8 cellular contexts compared by ENCODE assay signal in genomic region chr17:57406131-57406980, GRCh38.
DNase-seq lines count a peak whose midpoint lies in the region; ATAC-seq and TF ChIP-seq lines count a peak whose summit lies in the region.

No MANE protein-coding gene starts in this region.

- H3K9me2 ChIP-seq in PC-3 (replicated peaks; ENCODE audit: low read length) = no peaks in the 10 kb centered on the region

- H3K4me1 ChIP-seq in PC-3 (ENCODE audit: insufficient read depth, low read length) (peaks cover 32% of the 10 kb centered on the region), parathyroid adenoma (peaks cover 39% of the 10 kb centered on the region), tibial artery (peaks cover 0 to 7% (median 0%) of the 10 kb centered on the region in 4 donors)

- H3K4me2 ChIP-seq in PC-3 (ENCODE audit: low read length) (peak overlapping the region; percentile 81), parathyroid adenoma (ENCODE audit: low read length) (no peak overlapping the region)

- peaks cover 13% of the 10 kb centered on the region for H3K79me2 ChIP-seq in PC-3 (ENCODE audit: low read length)
- peaks cover 56% of the 10 kb centered on the region for H3K79me2 ChIP-seq in parathyroid adenoma

- TF ChIP-seq CTCF in PC-3 (conservative IDR thresholded peaks at IDR 0.05; ENCODE audit: low read depth, low read length) = no peak
- no peak for TF ChIP-seq CTCF in fibroblast of the aortic adventitia (IDR thresholded peaks at IDR 0.05; ENCODE audit: insufficient read depth, low read length)
- TF ChIP-seq CTCF in parathyroid adenoma (IDR thresholded peaks at IDR 0.05) = no peak
- TF ChIP-seq CTCF in tibial artery (IDR thresholded peaks at IDR 0.05) = no peak

- peaks cover 5% of the 10 kb centered on the region for H3F3A ChIP-seq in PC-3 (ENCODE audit: low read length, unreplicated experiment)

- no peaks in the 10 kb centered on the region for H4K20me1 ChIP-seq in PC-3 (ENCODE audit: low read length)

- H3K9ac ChIP-seq in PC-3 (ENCODE audit: low read length) = peak overlapping the region; percentile 84
- H3K9ac ChIP-seq in parathyroid adenoma = no peak overlapping the region

- H3K4me3 ChIP-seq in PC-3 (ENCODE audit: low read length) (no peak overlapping the region), fibroblast of the aortic adventitia (ENCODE audit: low read depth, low read length) (no peak overlapping the region), parathyroid adenoma (ENCODE audit: low read depth, low read length) (no peak overlapping the region), tibial artery (no peak overlapping the region)

- BruUV-seq in PC-3 (replicated peaks; lab: Mats Ljungman, UMichigan) = no TSS peak

- intact Hi-C loops in PC-3 (cut with micrococcal nuclease) = no loop called here
- intact Hi-C loops in tibial artery (cut with DNase I; ENCODE audit: low total_unique reads) = no loop called here

- H3K27ac ChIP-seq in PC-3 (ENCODE audit: low read length) (peak overlapping the region; percentile 96), parathyroid adenoma (peak overlapping the region; percentile 48), tibial artery (no peak overlapping the region)

- no peak overlapping the region for H2AFZ ChIP-seq in PC-3 (ENCODE audit: low read length)
- no peak overlapping the region for H2AFZ ChIP-seq in parathyroid adenoma

- no peaks in the 10 kb centered on the region for H3K9me3 ChIP-seq in PC-3 (ENCODE audit: low read length)
- no peaks in the 10 kb centered on the region for H3K9me3 ChIP-seq in parathyroid adenoma (ENCODE audit: control insufficient read depth, low read length)
- H3K9me3 ChIP-seq in tibial artery = no peaks in the 10 kb centered on the region

- H3K36me3 ChIP-seq in PC-3 (ENCODE audit: low read depth, low read length) (no peaks in the 10 kb centered on the region), parathyroid adenoma (ENCODE audit: control insufficient read depth, insufficient read depth, low read length) (no peaks in the 10 kb centered on the region), tibial artery (peaks cover 2 to 15% (median 6%) of the 10 kb centered on the region in 3 donors)

- no peaks in the 10 kb centered on the region for H3K27me3 ChIP-seq in PC-3 (ENCODE audit: low read length)
- no peaks in the 10 kb centered on the region for H3K27me3 ChIP-seq in parathyroid adenoma (ENCODE audit: control insufficient read depth, insufficient read depth, low read length)
- H3K27me3 ChIP-seq in tibial artery = no peaks in the 10 kb centered on the region

- CTCF ChIA-PET in PC-3 (lab: Charles Lee) = interaction anchor here (0.5 kb wide), 1 partner anchor 341 kb away, joined by 5 read pairs; no protein-coding TSS in a partner anchor

- ATAC-seq in PC-3 (peak; percentile 11), HG02571 (IDR thresholded peaks at IDR 0.05; ENCODE audit: unreplicated experiment) (no peak), HG03025 (IDR thresholded peaks at IDR 0.05; ENCODE audit: low FRiP score, unreplicated experiment) (no peak)

- DNase-seq in Daoy (ENCODE audit: low read depth) (peak; percentile 58), PC-3 (peak; percentile 14), fibroblast of the aortic adventitia (ENCODE audit: low read depth) (peak; percentile 39), tibial artery (no peak), NCI-H2171 treated with DMSO at 0.1 percent for 48 hours (lab: John Stamatoyannopoulos, UW) (no peak)

- POLR2A ChIA-PET in PC-3 (lab: Charles Lee; ENCODE audit: unreplicated experiment) = interaction anchor here (0.5 kb wide), 1 partner anchor 65 kb away, joined by 4 read pairs; no protein-coding TSS in a partner anchor

Comparison
In these comparisons a context has a peak if more than half of its experiments do, and no peak if none do; other contexts are left out.
1. DNase-seq: peak in Daoy (single experiment), PC-3 (single experiment) and fibroblast of the aortic adventitia (single experiment); none in tibial artery (0 of 2) and NCI-H2171 treated with DMSO at 0.1 percent for 48 hours (single experiment).
2. H3K27ac ChIP-seq: peak in PC-3 (single experiment) and parathyroid adenoma (single experiment); none in tibial artery (0 of 2).